Comparison of ENCODE assay signal across 8 cellular contexts in genomic region chr4:70505152-70505748, GRCh38. TPM values are rescaled to one million over a fixed set of nuclear protein-coding genes. Genes with fewer than 3 reads are reported as not detected.
DNase-seq lines count a peak whose midpoint lies in the region; ATAC-seq, FAIRE-seq and TF ChIP-seq lines count a peak whose summit lies in the region.

No MANE protein-coding gene starts in this region.

- TF ChIP-seq POLR2A in H54 (IDR thresholded peaks at IDR 0.05; ENCODE audit: low read depth, low read length) = no peak

- H3K36me3 ChIP-seq in adipocyte (ENCODE audit: control insufficient read depth, insufficient read depth, low read length, severe bottlenecking) = no peaks in the 10 kb centered on the region

- H3K27ac ChIP-seq in HL-60 (replicated peaks) = no peak overlapping the region
- no peak overlapping the region for H3K27ac ChIP-seq in right cardiac atrium (ENCODE audit: low read length)

- H3K4me3 ChIP-seq in HL-60 (replicated peaks; ENCODE audit: insufficient read depth, low read length) (no peak overlapping the region), adipocyte (ENCODE audit: low read length) (no peak overlapping the region), right cardiac atrium (ENCODE audit: low read length) (no peak overlapping the region), skeletal muscle cell (ENCODE audit: low read depth, low read length) (no peak overlapping the region)

- H3K4me1 ChIP-seq in adipocyte (ENCODE audit: control insufficient read depth, insufficient read depth, low read length) (peaks cover 9% of the 10 kb centered on the region), right cardiac atrium (ENCODE audit: control insufficient read depth, insufficient read depth, low read length) (no peaks in the 10 kb centered on the region)

- FAIRE-seq in G401.6 (lab: Jason Lieb, UNC) = peak; percentile 84
- no peak for FAIRE-seq in H54 (lab: Jason Lieb, UNC)

- H3K27me3 ChIP-seq in HL-60 (ENCODE audit: insufficient read depth, poor library complexity, severe bottlenecking) (no peaks in the 10 kb centered on the region), adipocyte (replicated peaks; ENCODE audit: control insufficient read depth, insufficient read depth, low read length) (peaks cover 4% of the 10 kb centered on the region), right cardiac atrium (ENCODE audit: control insufficient read depth, insufficient read depth) (no peaks in the 10 kb centered on the region)

- intact Hi-C loops in right cardiac atrium (cut with DNase I) = no loop called here

- H3K9me3 ChIP-seq in adipocyte (ENCODE audit: control insufficient read depth, low read length) = no peaks in the 10 kb centered on the region
- no peaks in the 10 kb centered on the region for H3K9me3 ChIP-seq in right cardiac atrium (ENCODE audit: control insufficient read depth, low read length)

- 4% methylated on average over 7 of the region's 7 CpGs for WGBS in right cardiac atrium

- peak; percentile 98 for ATAC-seq in GM21390 (IDR thresholded peaks at IDR 0.05; ENCODE audit: unreplicated experiment)
- peak; percentile 91 for ATAC-seq in SK-N-SH treated with all-trans-retinoic acid at 6 μM for 48 hours
- ATAC-seq in right cardiac atrium = peak in 1 of 2 donors; percentile 49

- H3K9ac ChIP-seq in adipocyte (ENCODE audit: low read length) = no peak overlapping the region

- peak; percentile 78 for TF ChIP-seq CTCF in HL-60 (IDR thresholded peaks at IDR 0.05; ENCODE audit: insufficient read depth, low read length)

- DNase-seq in HL-60 (ENCODE audit: low read depth in 1 of 2, low spot score in 1 of 2) (peak in 1 of 2 experiments; percentile 21), adipocyte (ENCODE audit: low read depth) (peak; percentile 83), right cardiac atrium (peak; percentile 30 to 73 (median 66)), skeletal muscle cell (ENCODE audit: low read depth) (peak; percentile 14), H54 (ENCODE audit: insufficient read length, low spot score) (no peak)

TF ChIP-seq in SK-N-SH treated with all-trans-retinoic acid at 6 μM for 48 hours, 23 proteins besides CTCF, POLR2A, EP300 and RAD21:
- TF ChIP-seq ZFP3 (CRISPR knock-in tag; IDR thresholded peaks at IDR 0.05) (no peak), TSHZ2 (CRISPR knock-in tag; IDR thresholded peaks at IDR 0.05) (no peak), CSRNP3 (CRISPR knock-in tag; IDR thresholded peaks at IDR 0.05) (no peak), BACH2 (CRISPR knock-in tag; IDR thresholded peaks at IDR 0.05; ENCODE audit: borderline replicate concordance) (no peak), TOX (CRISPR knock-in tag; IDR thresholded peaks at IDR 0.05; ENCODE audit: borderline replicate concordance) (no peak), TCF4 (CRISPR knock-in tag; IDR thresholded peaks at IDR 0.05; ENCODE audit: borderline replicate concordance) (no peak), ZNF565 (CRISPR knock-in tag; conservative IDR thresholded peaks at IDR 0.05; ENCODE audit: low read depth) (no peak), SNAI2 (CRISPR knock-in tag; IDR thresholded peaks at IDR 0.05) (no peak), CREB5 (CRISPR knock-in tag; IDR thresholded peaks at IDR 0.05; ENCODE audit: low read depth) (no peak), ISL1 (CRISPR knock-in tag; IDR thresholded peaks at IDR 0.05) (no peak), GLIS3 (CRISPR knock-in tag; IDR thresholded peaks at IDR 0.05) (no peak), PPARA (CRISPR knock-in tag; IDR thresholded peaks at IDR 0.05; ENCODE audit: borderline replicate concordance) (no peak), ARNTL (CRISPR knock-in tag; IDR thresholded peaks at IDR 0.05; ENCODE audit: borderline replicate concordance, low read depth) (no peak), ZFP30 (CRISPR knock-in tag; IDR thresholded peaks at IDR 0.05) (no peak), ZNF70 (CRISPR knock-in tag; IDR thresholded peaks at IDR 0.05) (no peak)

RNA-seq across cellular contexts. Expression of gene AMTN, which starts 13.1 kb away (rescaled TPM):
- not detected for total RNA-seq in right cardiac atrium
- not detected for polyA plus RNA-seq in right cardiac atrium

RNA-seq across cellular contexts. Expression of gene MUC7, which starts 33.3 kb away (rescaled TPM):
- not detected for total RNA-seq in right cardiac atrium
- polyA plus RNA-seq in right cardiac atrium = not detected
